In genomic region chrX:68735266-68735665, GRCh38 we compare ENCODE assay signal across 3 cellular contexts.
"Had no signal": no experiment of that assay in that cellular context is flagged by ENCODE, and none has a peak within 500 bp of the region (broad histone marks: within the 10 kb centered on the region; RNA-seq: fewer than 3 reads in every experiment).

No MANE protein-coding gene starts in this region.

- ATAC-seq: GM12878 had no signal

- DNase-seq: GDM1, GF-D8 had no signal

- H3K4me3 ChIP-seq: GM12878 had no signal
